Comparison of ENCODE assay signal across 28 cellular contexts in genomic region chr7:80929619-80930018, GRCh38. TPM values are rescaled to one million over a fixed set of nuclear protein-coding genes. Genes with fewer than 3 reads are reported as not detected.
A peak's percentile ranks its signal among the peaks of the same experiment; 100 is the strongest.
DNase-seq lines count a peak whose midpoint lies in the region; ATAC-seq and TF ChIP-seq lines count a peak whose summit lies in the region.
"Had no signal": no experiment of that assay in that cellular context is flagged by ENCODE, and none has a peak within 500 bp of the region (broad histone marks: within the 10 kb centered on the region; RNA-seq: fewer than 3 reads in every experiment).

No MANE protein-coding gene starts in this region.

- H3K27me3 ChIP-seq in right cardiac atrium (ENCODE audit: control insufficient read depth, insufficient read depth): no peaks in the 10 kb centered on the region
- H3K27me3 ChIP-seq: ascending aorta, left lung, spleen, testis had no signal

- no peak for ATAC-seq in HG03439 (IDR thresholded peaks at IDR 0.05; ENCODE audit: unreplicated experiment)
- no peak for ATAC-seq in right cardiac atrium
- ATAC-seq: activated CD4-positive, CD25-positive, alpha-beta regulatory T cell treated with anti-CD3 and anti-CD28 coated beads, Interleukin-2, amount 50 U/mL, for 24 hours; left lung; naive thymus-derived CD4-positive, alpha-beta T cell; T-cell had no signal

- no peak for TF ChIP-seq CTCF in osteocyte (IDR thresholded peaks at IDR 0.05)

- peak; percentile 48 for DNase-seq in AG20443 (ENCODE audit: low spot score)
- DNase-seq in HK-2 (ENCODE audit: unreplicated experiment): peak; percentile 29
- DNase-seq in T1000 (lab: John Stamatoyannopoulos, UW): peak; percentile 7
- DNase-seq in glomerular visceral epithelial cell (ENCODE audit: extremely low spot score): peak; percentile 50
- DNase-seq in GOT3 (lab: John Stamatoyannopoulos, UW): no peak
- no peak for DNase-seq in osteocyte (ENCODE audit: extremely low spot score, unreplicated experiment)
- no peak for DNase-seq in right cardiac atrium
- DNase-seq: activated CD4-positive, alpha-beta memory T cell treated with anti-CD3 and anti-CD28 coated beads, Interleukin-2, amount 10 ng/mL, durations not matched to agents 7 days and 5 days; activated naive CD8-positive, alpha-beta T cell treated with anti-CD3 and anti-CD28 coated beads for 36 hours; C1 segment of cervical spinal cord; Calu3; dermis blood vessel endothelial cell; left lung; naive thymus-derived CD4-positive, alpha-beta T cell; NCI-H1105 treated with DMSO at 0.1 percent for 48 hours; NCI-H2081; NCI-H226; nucleus accumbens; SHP77 treated with DMSO at 0.1 percent for 48 hours; spleen; stimulated activated CD4-positive, alpha-beta T cell treated with anti-CD3 and anti-CD28 coated beads, Interleukin-4, amount 100 ng/mL, for 1 hour; stimulated activated naive CD4-positive, alpha-beta T cell; T-cell; testis had no signal

- H3K27ac Mint-ChIP-seq in osteocyte (ENCODE audit: unreplicated experiment): no peak overlapping the region
- H3K27ac Mint-ChIP-seq: activated CD4-positive, alpha-beta memory T cell treated with anti-CD3 and anti-CD28 coated beads, Interleukin-2, amount 10 ng/mL, durations not matched to agents 7 days and 5 days; activated naive CD8-positive, alpha-beta T cell treated with anti-CD3 and anti-CD28 coated beads for 36 hours; naive thymus-derived CD4-positive, alpha-beta T cell; T-cell had no signal

- no peaks in the 10 kb centered on the region for H3K9me3 ChIP-seq in right cardiac atrium (ENCODE audit: control insufficient read depth, low read length)
- H3K9me3 ChIP-seq: ascending aorta, testis had no signal

- no peak overlapping the region for H3K27ac ChIP-seq in right cardiac atrium (ENCODE audit: low read length)
- H3K27ac ChIP-seq: ascending aorta, left lung, spleen, testis had no signal

- intact Hi-C loops in right cardiac atrium (cut with DNase I): loop anchor here in 1 of 4 donors (5.0 kb wide), 1 partner anchor 313 kb away; no protein-coding TSS in a partner anchor

- no peaks in the 10 kb centered on the region for H3K4me1 Mint-ChIP-seq in osteocyte (ENCODE audit: unreplicated experiment)
- H3K4me1 Mint-ChIP-seq: activated CD4-positive, alpha-beta memory T cell treated with anti-CD3 and anti-CD28 coated beads, Interleukin-2, amount 10 ng/mL, durations not matched to agents 7 days and 5 days; activated naive CD8-positive, alpha-beta T cell treated with anti-CD3 and anti-CD28 coated beads for 36 hours; central memory CD8-positive, alpha-beta T cell; naive thymus-derived CD4-positive, alpha-beta T cell; T-cell had no signal

- no peak overlapping the region for H3K4me3 Mint-ChIP-seq in osteocyte (ENCODE audit: unreplicated experiment)
- H3K4me3 Mint-ChIP-seq: activated CD4-positive, alpha-beta memory T cell treated with anti-CD3 and anti-CD28 coated beads, Interleukin-2, amount 10 ng/mL, durations not matched to agents 7 days and 5 days; activated naive CD8-positive, alpha-beta T cell treated with anti-CD3 and anti-CD28 coated beads for 36 hours; central memory CD8-positive, alpha-beta T cell; naive thymus-derived CD4-positive, alpha-beta T cell; T-cell had no signal

- H3K4me1 ChIP-seq in right cardiac atrium (ENCODE audit: control insufficient read depth, insufficient read depth, low read length): no peaks in the 10 kb centered on the region
- H3K4me1 ChIP-seq: ascending aorta, left lung, spleen, testis had no signal

- WGBS in right cardiac atrium: 82% methylated on average over 3 of the region's 3 CpGs

- no peaks in the 10 kb centered on the region for H3K27me3 Mint-ChIP-seq in osteocyte (ENCODE audit: unreplicated experiment)
- H3K27me3 Mint-ChIP-seq: activated CD4-positive, alpha-beta memory T cell treated with anti-CD3 and anti-CD28 coated beads, Interleukin-2, amount 10 ng/mL, durations not matched to agents 7 days and 5 days; central memory CD8-positive, alpha-beta T cell had no signal

- no peaks in the 10 kb centered on the region for H3K36me3 Mint-ChIP-seq in osteocyte (ENCODE audit: unreplicated experiment)
- H3K36me3 Mint-ChIP-seq: activated naive CD8-positive, alpha-beta T cell treated with anti-CD3 and anti-CD28 coated beads for 36 hours; naive thymus-derived CD4-positive, alpha-beta T cell; T-cell had no signal

- no peak overlapping the region for H3K4me3 ChIP-seq in right cardiac atrium (ENCODE audit: low read length)
- H3K4me3 ChIP-seq: ascending aorta, left lung, spleen, testis had no signal

- H3K9me3 Mint-ChIP-seq in osteocyte (ENCODE audit: unreplicated experiment): no peaks in the 10 kb centered on the region
- H3K9me3 Mint-ChIP-seq: activated naive CD8-positive, alpha-beta T cell treated with anti-CD3 and anti-CD28 coated beads for 36 hours had no signal

RNA-seq across cellular contexts. Expression of gene SEMA3C, which starts 10.8 kb away (rescaled TPM):
- 74.1 and 77.5 TPM in 2 replicates for total RNA-seq in osteocyte
- total RNA-seq in right cardiac atrium: 10 to 100 TPM; 32.9 to 42.3 (median 41.0) TPM
- polyA plus RNA-seq in right cardiac atrium: 10.1 TPM
- total RNA-seq: activated CD4-positive, alpha-beta memory T cell treated with anti-CD3 and anti-CD28 coated beads, Interleukin-2, amount 10 ng/mL, durations not matched to agents 7 days and 5 days; activated naive CD8-positive, alpha-beta T cell treated with anti-CD3 and anti-CD28 coated beads for 36 hours had no signal
- polyA plus RNA-seq: naive thymus-derived CD4-positive, alpha-beta T cell had no signal

Comparison
In these comparisons a context has a peak if more than half of its experiments do, and no peak if none do; other contexts are left out.
1. DNase-seq: peak in AG20443 (single experiment), HK-2 (single experiment), T1000 (single experiment) and glomerular visceral epithelial cell (single experiment); none in GOT3 (single experiment), osteocyte (single experiment) and right cardiac atrium (0 of 3).